ENCODE assay signal across 8 cellular contexts in the genomic region with DNA sequence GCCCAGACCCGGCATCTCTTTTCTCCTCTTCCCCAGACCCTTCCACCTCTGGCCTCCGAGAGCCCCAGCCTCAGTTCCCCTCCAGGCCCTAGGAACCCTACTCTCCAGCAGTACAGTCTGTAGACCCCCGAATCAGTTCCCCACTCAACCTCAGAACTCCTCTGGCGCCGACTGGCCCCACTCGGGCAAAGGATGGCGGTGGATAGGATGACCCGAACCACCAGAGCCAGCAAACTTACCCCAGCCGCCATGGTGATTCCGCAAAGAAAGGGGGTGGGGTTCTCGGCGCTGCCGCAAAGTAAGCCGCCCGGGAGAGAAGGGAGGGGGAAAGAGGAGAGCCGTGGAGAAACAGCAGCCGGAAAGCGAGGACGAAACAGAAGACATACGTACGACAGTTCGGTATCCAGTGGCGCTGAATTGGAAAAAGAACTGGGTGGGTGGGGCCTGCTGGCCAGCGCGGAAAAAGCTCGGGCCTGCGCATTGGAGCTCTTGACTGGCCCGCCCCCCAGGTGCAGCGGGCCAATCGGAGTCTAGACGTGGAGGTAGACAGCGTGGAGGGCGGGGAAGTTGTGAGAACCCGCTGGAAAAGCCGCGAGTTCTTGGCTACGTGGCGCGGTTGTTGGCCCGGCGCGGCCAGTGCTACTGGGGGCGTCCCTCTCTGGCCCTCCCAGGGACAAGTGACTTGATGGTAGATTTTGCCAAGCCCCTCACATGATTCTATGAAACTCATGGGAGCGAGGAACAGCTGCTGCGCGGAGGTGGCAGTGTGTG. TPM values are rescaled to one million over a fixed set of nuclear protein-coding genes. Genes with fewer than 3 reads are reported as not detected.
DNase-seq lines count a peak whose midpoint lies in the region; ATAC-seq, FAIRE-seq and TF ChIP-seq lines count a peak whose summit lies in the region.

A gene with protein sequence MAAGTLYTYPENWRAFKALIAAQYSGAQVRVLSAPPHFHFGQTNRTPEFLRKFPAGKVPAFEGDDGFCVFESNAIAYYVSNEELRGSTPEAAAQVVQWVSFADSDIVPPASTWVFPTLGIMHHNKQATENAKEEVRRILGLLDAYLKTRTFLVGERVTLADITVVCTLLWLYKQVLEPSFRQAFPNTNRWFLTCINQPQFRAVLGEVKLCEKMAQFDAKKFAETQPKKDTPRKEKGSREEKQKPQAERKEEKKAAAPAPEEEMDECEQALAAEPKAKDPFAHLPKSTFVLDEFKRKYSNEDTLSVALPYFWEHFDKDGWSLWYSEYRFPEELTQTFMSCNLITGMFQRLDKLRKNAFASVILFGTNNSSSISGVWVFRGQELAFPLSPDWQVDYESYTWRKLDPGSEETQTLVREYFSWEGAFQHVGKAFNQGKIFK (minus strand): TSS at position 300 of the 771 bp plus-strand sequence. CDS start 49 bp downstream, at position 251.

- H3K4me1 ChIP-seq in H1 (replicated peaks in 1 of 4; ENCODE audit: control insufficient read depth in 3 of 4, insufficient read depth in 4 of 4, low read length in 3 of 4) (peaks cover 0 to 11% (median 7%) of the 10 kb centered on the region in 4 experiments; a peak in 4 of 7 replicates), mesendoderm (ENCODE audit: control insufficient read depth, low read depth, low read length) (peaks cover 6% of the 10 kb centered on the region)

- H2AK5ac ChIP-seq in H1 (ENCODE audit: low read depth, low read length) (no peak within 1 kb of the TSS), mesendoderm (ENCODE audit: low read length) (peak within 1 kb of the TSS; percentile 84)

- peaks cover 0 to 18% of the 10 kb centered on the region in 2 experiments for H4K20me1 ChIP-seq in H1 (replicated peaks in 1 of 2; ENCODE audit: control insufficient read depth in 1 of 2, insufficient read depth in 2 of 2, low read length in 2 of 2)

- H3K14ac ChIP-seq in H1 (ENCODE audit: insufficient read length): no peak within 1 kb of the TSS

- peaks cover 0 to 45% of the 10 kb centered on the region in 2 experiments for H3K79me2 ChIP-seq in H1 (ENCODE audit: control insufficient read depth in 1 of 2, insufficient read depth in 2 of 2, low read length in 2 of 2)
- H3K79me2 ChIP-seq in mesendoderm (ENCODE audit: control insufficient read depth, insufficient read depth, low read length): peaks cover 40% of the 10 kb centered on the region

- FAIRE-seq in HTR-8/SVneo (lab: Jason Lieb, UNC): peak; percentile 42
- peak; percentile 63 for FAIRE-seq in H1 (lab: Jason Lieb, UNC)

- peak within 1 kb of the TSS; percentile 90 to 100 (median 91) for H3K4me3 ChIP-seq in H1 (ENCODE audit: extremely low read depth in 1 of 4, insufficient read depth in 2 of 4, low read depth in 3 of 4, low read length in 4 of 4)
- peak within 1 kb of the TSS; percentile 91 for H3K4me3 ChIP-seq in mesendoderm (ENCODE audit: low read length)

- POLR2A ChIA-PET in H1 (lab: Charles Lee; ENCODE audit: partially characterized antibody): interaction anchor here (0.6 to 20.7 kb wide), 46 partner anchors 9 to 997 kb away, joined by 3 to 336 read pairs (median 4); a partner anchor contains a TSS

- DNase-seq in COLO829 (ENCODE audit: low spot score): peak; percentile 99
- peak; percentile 93 for DNase-seq in HTR-8/SVneo (ENCODE audit: insufficient read length, low spot score)
- DNase-seq in NOMO-1 treated with dmso at 0.1 percent for 144 hours (lab: John Stamatoyannopoulos, UW; ENCODE audit: unreplicated experiment): peak; percentile 100
- DNase-seq in activated CD8-positive, alpha-beta memory T cell treated with anti-CD3 and anti-CD28 coated beads for 48 hours (ENCODE audit: low read depth in 2 of 3, low spot score in 2 of 3): peak; percentile 81 to 96 (median 92)
- DNase-seq in H1 (ENCODE audit: low read depth in 1 of 2, low spot score in 2 of 2): peak; percentile 96 to 99
- DNase-seq in mesendoderm: peak; percentile 100
- peak; percentile 92 for DNase-seq in stimulated activated CD8-positive, alpha-beta memory T cell treated with anti-CD3 and anti-CD28 coated beads, Interleukin-15, amount 100 ng/mL, for 1 hour (ENCODE audit: low read depth)

- H3K9me3 ChIP-seq in H1 (ENCODE audit: insufficient read depth in 2 of 2, low read depth in 1 of 2, low read length in 1 of 2): no peaks in the 10 kb centered on the region

- peaks cover 29 to 53% (median 44%) of the 10 kb centered on the region in 4 experiments for H3K36me3 ChIP-seq in H1 (ENCODE audit: control insufficient read depth in 2 of 4, insufficient read depth in 4 of 4, low read length in 3 of 4)
- peaks cover 15% of the 10 kb centered on the region for H3K36me3 ChIP-seq in mesendoderm (ENCODE audit: control insufficient read depth, insufficient read depth, low read length)

- 0 out of 2 replicates have a peak, but pooled peaks cover 4% of the 10 kb centered on the region for H3K79me1 ChIP-seq in H1 (ENCODE audit: low read depth, low read length)
- peaks cover 10% of the 10 kb centered on the region for H3K79me1 ChIP-seq in mesendoderm (ENCODE audit: low read length)

- TF ChIP-seq POLR2A in H1 (IDR thresholded peaks at IDR 0.05; ENCODE audit: control extremely low read depth in 1 of 2, low read depth in 2 of 2, low read length in 2 of 2): peak; percentile 64 to 86

- H2BK20ac ChIP-seq in H1 (ENCODE audit: low read length): no peak within 1 kb of the TSS

- peak in 1 of 2 experiments; percentile 48; a peak in 1 of 3 replicates for TF ChIP-seq EP300 in H1 (IDR thresholded peaks at IDR 0.05; ENCODE audit: borderline replicate concordance in 1 of 2, low read depth in 2 of 2, low read length in 2 of 2)

- H4K5ac ChIP-seq in H1 (ENCODE audit: insufficient read length, low read depth, low read length) (peak within 1 kb of the TSS; percentile 96), mesendoderm (ENCODE audit: low read length) (no peak within 1 kb of the TSS)

- H3K27ac ChIP-seq in H1 (ENCODE audit: low read depth, low read length) (peak within 1 kb of the TSS; percentile 75), mesendoderm (ENCODE audit: low read depth, low read length) (peak within 1 kb of the TSS; percentile 82)

- no peak within 1 kb of the TSS; the same call in 1 of the 2 replicates for H2BK12ac ChIP-seq in H1 (ENCODE audit: low read depth, low read length)

- no peak for TF ChIP-seq CTCF in H1 (IDR thresholded peaks at IDR 0.05; ENCODE audit: control extremely low read depth in 1 of 3, insufficient read depth in 1 of 3, low read depth in 1 of 3, low read length in 3 of 3)

- CTCF ChIA-PET in H1 (lab: Charles Lee; ENCODE audit: partially characterized antibody): interaction anchor here (0.9 to 1.9 kb wide), 9 partner anchors 13 to 191 kb away, joined by 3 to 11 read pairs (median 4); a partner anchor contains a TSS

- 0% methylated on average over 44 of the region's 46 CpGs; no CpG with 5 or more reads in 1 of the 2 experiments for WGBS in H1 (ENCODE audit: extremely low coverage in 1 of 2, insufficient coverage in 1 of 2, insufficient read length in 1 of 2, insufficient replicate concordance in 2 of 2, low coverage in 1 of 2, low lambda C conversion rate in 2 of 2, missing lambda C conversion rate in 1 of 2), 2 experiments
- no CpG with 5 or more reads among the region's 46 CpGs for WGBS in mesendoderm (ENCODE audit: extremely low coverage, insufficient coverage, low lambda C conversion rate)

- H3K27me3 ChIP-seq in H1 (replicated peaks in 1 of 4; ENCODE audit: control insufficient read depth in 3 of 4, extremely low read depth in 1 of 4, insufficient read depth in 3 of 4, low read length in 3 of 4) (no peaks in the 10 kb centered on the region), mesendoderm (ENCODE audit: insufficient read depth, low read length, poor library complexity) (no peaks in the 10 kb centered on the region)

- ATAC-seq in GM21367 (IDR thresholded peaks at IDR 0.05; ENCODE audit: unreplicated experiment): peak; percentile 67

- H3K23ac ChIP-seq in H1 (ENCODE audit: insufficient read length) (no peak within 1 kb of the TSS), mesendoderm (ENCODE audit: low read length) (peak within 1 kb of the TSS; percentile 51)

- H2BK15ac ChIP-seq in H1 (ENCODE audit: low read length) (no peak within 1 kb of the TSS), mesendoderm (replicated peaks; ENCODE audit: low read depth) (no peak within 1 kb of the TSS)

- H3K9ac ChIP-seq in H1 (replicated peaks in 1 of 4; ENCODE audit: extremely low read depth in 1 of 4, low read depth in 3 of 4, low read length in 3 of 4) (peak within 1 kb of the TSS; percentile 81 to 95 (median 94)), mesendoderm (ENCODE audit: low read length) (peak within 1 kb of the TSS; percentile 93)

- H2AFZ ChIP-seq in H1 (ENCODE audit: low read length): no peak within 1 kb of the TSS

- H2BK120ac ChIP-seq in H1 (replicated peaks; ENCODE audit: low read depth, low read length) (peak within 1 kb of the TSS; percentile 50), mesendoderm (ENCODE audit: low read depth, low read length) (no peak within 1 kb of the TSS)

- H3K4ac ChIP-seq in H1 (replicated peaks; ENCODE audit: insufficient read length, low read depth, low read length): peak within 1 kb of the TSS; percentile 76
- H3K4ac ChIP-seq in mesendoderm (ENCODE audit: low read depth, low read length): peak within 1 kb of the TSS; percentile 58

- H4K8ac ChIP-seq in H1 (ENCODE audit: extremely low read depth, insufficient read depth, low read length) (peak within 1 kb of the TSS; percentile 96), mesendoderm (ENCODE audit: low read depth, low read length) (no peak within 1 kb of the TSS)

- peak within 1 kb of the TSS; percentile 79 for H4K91ac ChIP-seq in H1 (replicated peaks; ENCODE audit: insufficient read length, low read length)

- peaks cover 13% of the 10 kb centered on the region for H3K23me2 ChIP-seq in H1 (ENCODE audit: low read depth, low read length)

- H3K4me2 ChIP-seq in H1 (ENCODE audit: insufficient read depth in 1 of 2, low read depth in 2 of 2, low read length in 2 of 2): peak within 1 kb of the TSS; percentile 79 to 85
- H3K4me2 ChIP-seq in mesendoderm (ENCODE audit: low read length): peak within 1 kb of the TSS; percentile 92

- peak within 1 kb of the TSS; percentile 85 for H3K18ac ChIP-seq in H1 (ENCODE audit: extremely low read depth, low read length)
- H3K18ac ChIP-seq in mesendoderm (ENCODE audit: low read length): peak within 1 kb of the TSS; percentile 52

- no peak for TF ChIP-seq RAD21 in H1 (IDR thresholded peaks at IDR 0.05 in 1 of 2, conservative IDR thresholded peaks at IDR 0.05 in 1 of 2; ENCODE audit: low read depth in 2 of 2, low read length in 2 of 2)

- peak within 1 kb of the TSS; percentile 62 for H2BK5ac ChIP-seq in H1 (ENCODE audit: low read depth, low read length)
- H2BK5ac ChIP-seq in mesendoderm (ENCODE audit: low read length): peak within 1 kb of the TSS; percentile 64

- H3K56ac ChIP-seq in H1 (replicated peaks; ENCODE audit: insufficient read length, low read depth, low read length) (peak within 1 kb of the TSS; percentile 43), mesendoderm (ENCODE audit: low read length) (peak within 1 kb of the TSS; percentile 95)

RNA-seq across cellular contexts. Expression of the gene that starts here (rescaled TPM):
- total RNA-seq in H1 (2021; fragmentation: NEBNext Ultra II Directional; extraction: Animal tissue kit (Norgen Biotek cat#: 25700)): 1,622 and 1,627 TPM in 2 replicates
- 1,996 and 2,000 TPM in 2 replicates for polyA plus RNA-seq in H1 (2011; rRNA removed)
- polyA plus RNA-seq in H1 (2011; cell fraction: cytosol; rRNA removed): 2,637 TPM
- polyA plus RNA-seq in H1 (2011; cell fraction: nucleus; rRNA removed): 1,888 TPM
- polyA plus RNA-seq in H1 (2012, experiment 1 of 2): 1,872 to 2,382 TPM (median 2,305 TPM) in 4 replicates
- 2,227 TPM for polyA plus RNA-seq in H1 (2012, experiment 2 of 2)
- 1,219 TPM for polyA plus RNA-seq in H1 (2013, experiment 1 of 2)
- 1,170 TPM for polyA plus RNA-seq in H1 (2013, experiment 2 of 2)
- polyA minus RNA-seq in H1 (2011; rRNA and poly(A)+ RNA removed): 1,372 and 1,843 TPM in 2 replicates
- polyA minus RNA-seq in H1 (2011; cell fraction: cytosol; rRNA and poly(A)+ RNA removed): 1,032 TPM
- 466 TPM for polyA minus RNA-seq in H1 (2011; cell fraction: nucleus; rRNA and poly(A)+ RNA removed)
- polyA plus RNA-seq in mesendoderm (2013, experiment 1 of 2): 1,142 TPM
- polyA plus RNA-seq in mesendoderm (2013, experiment 2 of 2): 1,164 TPM

Comparison
In these comparisons a context has a peak if more than half of its experiments do, and no peak if none do; other contexts are left out.
1. Peak in every context shown above with its lines: DNase-seq, ATAC-seq, H3K4me3 ChIP-seq and H3K27ac ChIP-seq.